ENCODE assay signal across 8 cellular contexts in the genomic region with DNA sequence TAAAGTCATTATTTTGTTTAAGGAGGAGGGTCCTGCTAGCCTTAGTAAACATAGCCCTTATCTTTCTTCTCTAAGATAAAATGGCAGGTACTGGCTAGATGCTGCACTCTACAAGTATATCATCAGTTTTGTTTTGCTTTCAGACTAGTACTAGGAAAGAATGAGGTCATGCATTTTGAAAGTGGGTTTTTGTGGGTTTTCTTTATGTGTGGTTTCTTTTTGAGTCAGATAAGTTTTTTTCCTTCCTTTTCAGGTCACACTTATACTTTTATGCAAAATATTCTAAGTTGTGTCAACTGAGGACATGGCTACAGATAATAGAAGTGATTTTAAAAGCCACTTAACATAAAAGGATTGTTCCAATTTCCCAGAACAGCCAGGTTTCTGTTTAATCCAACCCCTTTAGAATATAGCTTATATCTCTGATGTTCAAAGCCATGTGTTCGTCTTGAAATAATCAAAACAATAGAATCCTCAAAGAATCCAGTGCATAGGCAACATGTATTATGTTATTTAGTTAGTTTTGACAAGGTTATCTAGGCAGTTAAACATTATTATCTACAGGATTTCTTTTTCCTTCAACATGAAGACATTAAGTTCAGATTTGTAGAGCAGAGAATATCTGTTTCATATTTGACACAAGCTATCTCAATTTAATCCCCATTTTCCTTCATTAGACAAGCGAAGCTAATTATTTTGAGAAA.
A peak's percentile ranks its signal among the peaks of the same experiment; 100 is the strongest.
DNase-seq lines count a peak whose midpoint lies in the region; ATAC-seq, FAIRE-seq and TF ChIP-seq lines count a peak whose summit lies in the region.

No MANE protein-coding gene starts in this region.

- H3K36me3 ChIP-seq in GM23248 (ENCODE audit: low read depth) = no peaks in the 10 kb centered on the region
- no peaks in the 10 kb centered on the region for H3K36me3 ChIP-seq in pancreas

- H3K4me3 ChIP-seq in GM23248 (no peak overlapping the region), pancreas (no peak overlapping the region)

- H3K9me2 ChIP-seq in GM23248 (ENCODE audit: insufficient read depth) = no peaks in the 10 kb centered on the region

- CTCF ChIA-PET in RWPE1 (lab: Yijun Ruan, JAX) = no interaction called here

- H3K79me2 ChIP-seq in GM23248 (ENCODE audit: insufficient read depth) = peaks cover 47% of the 10 kb centered on the region

- peak overlapping the region; percentile 49 for H3K4me2 ChIP-seq in GM23248 (ENCODE audit: unreplicated experiment)

- 93% methylated on average over 2 of the region's 2 CpGs for WGBS in GM23248 (ENCODE audit: low coverage in 1 of 2, low lambda C conversion rate in 2 of 2, missing lambda C conversion rate in 2 of 2), 2 experiments
- 70 to 79% methylated on average over 2 of the region's 2 CpGs for WGBS in pancreas, 2 donors

- POLR2A ChIA-PET in RWPE1 (lab: Yijun Ruan, JAX; ENCODE audit: low non-redundant PET) = no interaction called here

- ATAC-seq in GM18511 (IDR thresholded peaks at IDR 0.05; ENCODE audit: unreplicated experiment) (peak; percentile 96), pancreas (no peak)

- FAIRE-seq in pancreas (lab: Jason Lieb, UNC) = no peak

- no peak for TF ChIP-seq CTCF in pancreas (IDR thresholded peaks at IDR 0.05)
- TF ChIP-seq CTCF in RWPE1 (conservative IDR thresholded peaks at IDR 0.05; ENCODE audit: low read depth) = no peak

- H2AFZ ChIP-seq in GM23248 = no peak overlapping the region

- H3K27ac ChIP-seq in GM23248 = peak overlapping the region; percentile 50
- no peak overlapping the region for H3K27ac ChIP-seq in pancreas
- H3K27ac ChIP-seq in RWPE1 = no peak overlapping the region

- H4K20me1 ChIP-seq in GM23248 (ENCODE audit: insufficient read depth) = no peaks in the 10 kb centered on the region

- DNase-seq in GM23248 (peak; percentile 78), MV-4-11 (lab: John Stamatoyannopoulos, UW) (peak; percentile 49), kidney tubule cell (ENCODE audit: low spot score) (peak; percentile 41), pancreas (no peak), RWPE1 (ENCODE audit: low spot score) (no peak), HK-2 (ENCODE audit: unreplicated experiment) (no peak), activated gamma-delta T cell treated with Interleukin-2 at 50 U/mL for 16 hours (no peak)

- H3F3A ChIP-seq in GM23248 (ENCODE audit: insufficient read depth) = peaks cover 36% of the 10 kb centered on the region; the same call in 1 of the 2 replicates

- in situ Hi-C loops in GM23248 (cut with MboI) = no loop called here

- intact Hi-C loops in pancreas (cut with DNase I) = no loop called here

- H3K4me1 ChIP-seq in GM23248 (ENCODE audit: insufficient read depth) (peaks cover 45% of the 10 kb centered on the region), pancreas (peaks cover 0 to 10% (median 8%) of the 10 kb centered on the region in 3 donors)

- H3K9ac ChIP-seq in GM23248 = no peak overlapping the region

- H3K27me3 ChIP-seq in GM23248 (replicated peaks; ENCODE audit: insufficient read depth) (no peaks in the 10 kb centered on the region), pancreas (no peaks in the 10 kb centered on the region)

- H3K9me3 ChIP-seq in GM23248 (ENCODE audit: low read depth) = no peaks in the 10 kb centered on the region
- no peaks in the 10 kb centered on the region for H3K9me3 ChIP-seq in pancreas

Comparison
In these comparisons a context has a peak if more than half of its experiments do, and no peak if none do; other contexts are left out.
1. DNase-seq: peak in GM23248 (single experiment), MV-4-11 (single experiment) and kidney tubule cell (single experiment); none in pancreas (0 of 6), RWPE1 (single experiment), HK-2 (single experiment) and activated gamma-delta T cell treated with Interleukin-2 at 50 U/mL for 16 hours (single experiment).